Comparison of ENCODE assay signal across 22 cellular contexts in genomic region chr16:60674241-60674640, GRCh38.
"Had no signal": no experiment of that assay in that cellular context is flagged by ENCODE, and none has a peak within 500 bp of the region (broad histone marks: within the 10 kb centered on the region; RNA-seq: fewer than 3 reads in every experiment).

No MANE protein-coding gene starts in this region.

- H3K9me3 ChIP-seq: colonic mucosa, lower lobe of right lung, sigmoid colon, testis, tibial nerve, upper lobe of right lung, vagina had no signal

- H3K27ac ChIP-seq: colonic mucosa, hepatocyte, left ventricle myocardium inferior, lower lobe of right lung, right atrium auricular region, sigmoid colon, skin epidermis, testis, tibial nerve, upper lobe of right lung, vagina had no signal

- H3K79me2 ChIP-seq: hepatocyte had no signal

- H3K4me1 ChIP-seq: colonic mucosa, left ventricle myocardium inferior, lower lobe of right lung, right atrium auricular region, sigmoid colon, testis, tibial nerve, upper lobe of right lung, vagina had no signal

- H3K36me3 ChIP-seq: colonic mucosa, left ventricle myocardium inferior, lower lobe of right lung, right atrium auricular region, sigmoid colon, tibial nerve, upper lobe of right lung, vagina had no signal

- H3K4me3 ChIP-seq: colonic mucosa, hepatocyte, left ventricle myocardium inferior, lower lobe of right lung, right atrium auricular region, sigmoid colon, skin epidermis, testis, tibial nerve, upper lobe of right lung, vagina had no signal

- H2AFZ ChIP-seq: hepatocyte had no signal

- H3K4me2 ChIP-seq: hepatocyte had no signal

- DNase-seq: colonic mucosa; dermis blood vessel endothelial cell; erythroblast; foreskin melanocyte; head of caudate nucleus; left ventricle myocardium inferior; lower lobe of right lung; mesenchymal stem cell; naive thymus-derived CD4-positive, alpha-beta T cell; nephron progenitor cell; sigmoid colon; stimulated activated CD4-positive, alpha-beta T cell treated with anti-CD3 and anti-CD28 coated beads, Interleukin-2, amount 100 ng/mL, for 24 hours; stimulated activated CD4-positive, alpha-beta T cell treated with anti-CD3 and anti-CD28 coated beads, Interleukin-4, amount 100 ng/mL, for 4 hours; stimulated activated naive B cell treated with anti-CD40 and anti-IgM and Interleukin-4, amounts not matched to agents 10 μg/mL and 1 μg/mL and 100 μg/mL, for 72 hours; stimulated activated naive CD8-positive, alpha-beta T cell treated with anti-CD3 and anti-CD28 coated beads, Interleukin-15, amount 100 ng/mL, for 72 hours; testis; upper lobe of right lung had no signal

- ATAC-seq: lower lobe of right lung; naive thymus-derived CD4-positive, alpha-beta T cell; stimulated activated naive B cell treated with anti-CD40 and anti-IgM and Interleukin-4, amounts not matched to agents 10 μg/mL and 1 μg/mL and 100 μg/mL, for 72 hours; stimulated activated naive CD8-positive, alpha-beta T cell treated with anti-CD3 and anti-CD28 coated beads, Interleukin-15, amount 100 ng/mL, for 72 hours; upper lobe of right lung had no signal

- H3K27me3 ChIP-seq: colonic mucosa, hepatocyte, right atrium auricular region, sigmoid colon, testis, tibial nerve, upper lobe of right lung, vagina had no signal
